Comparison of ENCODE assay signal across 30 cellular contexts in genomic region chr20:5141615-5142014, GRCh38. TPM values are rescaled to one million over a fixed set of nuclear protein-coding genes. Genes with fewer than 3 reads are reported as not detected.
DNase-seq lines count a peak whose midpoint lies in the region; ATAC-seq, FAIRE-seq and TF ChIP-seq lines count a peak whose summit lies in the region.
"Had no signal": no experiment of that assay in that cellular context is flagged by ENCODE, and none has a peak within 500 bp of the region (broad histone marks: within the 10 kb centered on the region; RNA-seq: fewer than 3 reads in every experiment).

No MANE protein-coding gene starts in this region.

- no peak overlapping the region for H2AFZ ChIP-seq in HepG2 (ENCODE audit: low read length)

- peaks cover 4% of the 10 kb centered on the region in 2 experiments; a peak in 2 of 3 replicates for H3K36me3 ChIP-seq in HEK293 (ENCODE audit: control insufficient read depth in 2 of 2, insufficient read depth in 1 of 2, low read length in 2 of 2)
- peaks cover 3% of the 10 kb centered on the region in 2 experiments; a peak in 3 of 5 replicates for H3K36me3 ChIP-seq in HepG2 (replicated peaks in 1 of 2; ENCODE audit: control insufficient read depth in 1 of 2, insufficient read depth in 2 of 2, low read length in 2 of 2)
- H3K36me3 ChIP-seq: ovary, uterus had no signal

- no peaks in the 10 kb centered on the region for H3K36me3 Mint-ChIP-seq in natural killer cell
- H3K36me3 Mint-ChIP-seq: mesothelial cell of epicardium; natural killer cell treated with Interleukin-12 subunit alpha and Interleukin-12 subunit beta and Interleukin-15 and Interleukin-18, amount 100 ng/mL, for 72 hours had no signal

- no peaks in the 10 kb centered on the region for H3K27me3 Mint-ChIP-seq in natural killer cell (ENCODE audit: low read depth in 2 of 2)
- H3K27me3 Mint-ChIP-seq: activated T-helper 17 cell treated with anti-CD3 and anti-CD28 coated beads, Interleukin-2, amount 50 U/mL, for 72 hours; natural killer cell treated with Interleukin-12 subunit alpha and Interleukin-12 subunit beta and Interleukin-15 and Interleukin-18, amount 100 ng/mL, for 72 hours had no signal

- ATAC-seq in HepG2, result no peak
- no peak for ATAC-seq in natural killer cell
- ATAC-seq in GM19452 (IDR thresholded peaks at IDR 0.05; ENCODE audit: unreplicated experiment), result no peak
- ATAC-seq: activated CD4-positive, CD25-positive, alpha-beta regulatory T cell treated with anti-CD3 and anti-CD28 coated beads, Interleukin-2, amount 50 U/mL, for 24 hours; activated T-helper 17 cell treated with anti-CD3 and anti-CD28 coated beads, Interleukin-2, amount 50 U/mL, for 72 hours; esophagus mucosa; K562 had no signal

- H3K9me3 Mint-ChIP-seq in natural killer cell, result no peaks in the 10 kb centered on the region
- H3K9me3 Mint-ChIP-seq: activated T-helper 17 cell treated with anti-CD3 and anti-CD28 coated beads, Interleukin-2, amount 50 U/mL, for 72 hours; endodermal cell; H9; mesothelial cell of epicardium; natural killer cell treated with Interleukin-12 subunit alpha and Interleukin-12 subunit beta and Interleukin-15 and Interleukin-18, amount 100 ng/mL, for 72 hours had no signal

- no peak for TF ChIP-seq RAD21 in HepG2 (CRISPR knock-in tag; IDR thresholded peaks at IDR 0.05)

- H4K20me1 ChIP-seq in HepG2 (ENCODE audit: insufficient read depth, low read length), result no peaks in the 10 kb centered on the region; the same call in 1 of the 2 replicates

- BruUV-seq in HepG2 (replicated peaks; lab: Mats Ljungman, UMichigan), result no TSS peak

- CTCF ChIA-PET in HEK293 (lab: Yijun Ruan, JAX), result interaction anchor here (0.8 to 3.7 kb wide), 3 partner anchors 15 to 81 kb away, joined by 3 to 15 read pairs (median 7); partner anchors contain the start of gene CDS2
- CTCF ChIA-PET in HepG2 (lab: Yijun Ruan, JAX; ENCODE audit: low intra/inter-chr PET ratio, low total read pairs), result no interaction called here

- TF ChIP-seq EP300 in HepG2 (IDR thresholded peaks at IDR 0.05; ENCODE audit: low read depth in 2 of 2, low read length in 2 of 2) (no peak), HepG2 (CRISPR knock-in tag; IDR thresholded peaks at IDR 0.05; ENCODE audit: borderline replicate concordance) (no peak)

- no peak for TF ChIP-seq POLR2A in HepG2 (IDR thresholded peaks at IDR 0.05; ENCODE audit: insufficient read depth in 1 of 2, low read depth in 2 of 2, low read length in 2 of 2)

- H3K27ac ChIP-seq in HEK293 (ENCODE audit: extremely low read depth, low read depth, low read length) (no peak overlapping the region), caudate nucleus (ENCODE audit: low read depth, low read length) (peak overlapping the region; percentile 54), HepG2 (ENCODE audit: extremely low read length, insufficient read depth, low read length) (no peak overlapping the region), substantia nigra (ENCODE audit: low read depth, low read length, poor library complexity, severe bottlenecking) (peak overlapping the region; percentile 76)
- H3K27ac ChIP-seq: coronary artery, ovary, uterus had no signal

- WGBS in HepG2 (ENCODE audit: low lambda C conversion rate), result 77% methylated on average over 2 of the region's 2 CpGs

- peaks cover 91% of the 10 kb centered on the region for H3K79me2 ChIP-seq in HepG2 (ENCODE audit: insufficient read depth, low read length)

- H3K9me3 ChIP-seq in HEK293 (ENCODE audit: control insufficient read depth, insufficient read depth, low read depth, low read length), result no peaks in the 10 kb centered on the region
- H3K9me3 ChIP-seq in HepG2 (ENCODE audit: low read length), result no peaks in the 10 kb centered on the region
- H3K9me3 ChIP-seq: heart right ventricle, ovary, spleen, uterus had no signal

- no peak overlapping the region for H3K4me3 Mint-ChIP-seq in natural killer cell
- H3K4me3 Mint-ChIP-seq: activated T-helper 17 cell treated with anti-CD3 and anti-CD28 coated beads, Interleukin-2, amount 50 U/mL, for 72 hours; endodermal cell; H9; mesothelial cell of epicardium; natural killer cell treated with Interleukin-12 subunit alpha and Interleukin-12 subunit beta and Interleukin-15 and Interleukin-18, amount 100 ng/mL, for 72 hours had no signal

- intact Hi-C loops in HepG2 (cut with micrococcal nuclease; ENCODE audit: unreplicated experiment) (loop anchor here (2.0 kb wide), 1 partner anchor 15 kb away; no protein-coding TSS in a partner anchor), natural killer cell (cut with micrococcal nuclease) (no loop called here)

- H3K4me2 ChIP-seq in HepG2 (ENCODE audit: low read depth, low read length), result no peak overlapping the region

- in situ Hi-C loops in HepG2 (cut with HindIII; ENCODE audit: extremely low pct_ligation_motif_present, low pct_unique_long_range_greater_than_20kb), result loop anchor here (10.0 kb wide), 1 partner anchor 57 kb away; no protein-coding TSS in a partner anchor

- H3K27me3 ChIP-seq in HepG2 (ENCODE audit: control insufficient read depth in 1 of 2, insufficient read depth in 2 of 2, low read length in 2 of 2), result no peaks in the 10 kb centered on the region
- H3K27me3 ChIP-seq: heart right ventricle, ovary, spleen, uterus had no signal

- H3K4me1 ChIP-seq in HEK293 (ENCODE audit: control insufficient read depth, insufficient read depth, low read length), result peaks cover 6% of the 10 kb centered on the region; the same call in 1 of the 2 replicates
- peaks cover 67% of the 10 kb centered on the region for H3K4me1 ChIP-seq in HepG2 (ENCODE audit: insufficient read depth, low read length)
- H3K4me1 ChIP-seq: uterus had no signal

- no peak overlapping the region for H3K27ac Mint-ChIP-seq in natural killer cell
- H3K27ac Mint-ChIP-seq: endodermal cell; natural killer cell treated with Interleukin-12 subunit alpha and Interleukin-12 subunit beta and Interleukin-15 and Interleukin-18, amount 100 ng/mL, for 72 hours had no signal

- POLR2A ChIA-PET in HEK293 (lab: Yijun Ruan, JAX) (interaction anchor here (1.2 kb wide), 1 partner anchor 15 kb away, joined by 7 read pairs; the partner anchor contains the start of gene CDS2), HepG2 (lab: Yijun Ruan, JAX) (interaction anchor here (1.2 to 7.0 kb wide), 4 partner anchors 9 to 22 kb away, joined by 3 to 53 read pairs (median 4); partner anchors contain the start of genes CDS2 and PCNA)

- peak in 28 of 61 donors; percentile 2 to 67 (median 28) for DNase-seq in caudate nucleus (lab: John Stamatoyannopoulos, UW)
- no peak for DNase-seq in HepG2 (ENCODE audit: low spot score)
- peak in 17 of 49 donors; percentile 7 to 64 (median 19) for DNase-seq in substantia nigra (lab: John Stamatoyannopoulos, UW)
- no peak for DNase-seq in natural killer cell
- no peak for DNase-seq in EL
- DNase-seq: activated CD4-positive, alpha-beta T cell treated with anti-CD3 and anti-CD28 coated beads, Interleukin-2, amount 50 U/mL, for 48 hours; activated naive CD4-positive, alpha-beta T cell treated with anti-CD3 and anti-CD28 coated beads, Interleukin-2, amount 50 U/mL, for 16 hours; amniotic stem cell; endodermal cell; foreskin fibroblast; H9; heart right ventricle; NCI-H1105 treated with DMSO at 0.1 percent for 48 hours; NCI-H2029; NCI-H226; ovary; spleen; T-helper 1 cell; uterus had no signal

- H3K4me1 Mint-ChIP-seq in natural killer cell, result peaks cover 46 to 47% of the 10 kb centered on the region in 2 donors

- no peak for TF ChIP-seq CTCF in HEK293 (tag by site-specific recombination; IDR thresholded peaks at IDR 0.05)
- no peak for TF ChIP-seq CTCF in HepG2 (CRISPR knock-in tag; IDR thresholded peaks at IDR 0.05)
- TF ChIP-seq CTCF in natural killer cell (IDR thresholded peaks at IDR 0.05), result no peak

- FAIRE-seq in HepG2 (lab: Jason Lieb, UNC), result no peak
- FAIRE-seq: bronchial epithelial cell, K562, TTC549 had no signal

- no peak overlapping the region for H3K4me3 ChIP-seq in HEK293 (ENCODE audit: low read depth, low read length)
- H3K4me3 ChIP-seq in HepG2 (replicated peaks in 1 of 3; ENCODE audit: insufficient read depth in 1 of 3, low read depth in 2 of 3, low read length in 3 of 3), result no peak overlapping the region
- H3K4me3 ChIP-seq: coronary artery, heart right ventricle, K562, ovary, spleen, uterus had no signal

- H3K9ac ChIP-seq in HepG2 (ENCODE audit: insufficient read depth, low read depth, low read length), result no peak overlapping the region

RNA-seq across cellular contexts. Expression of gene CDS2, which starts 14.8 kb away (rescaled TPM):
- total RNA-seq in HepG2 (2016; rRNA removed; fragmentation: Illumina TruSeq; extraction: Trizol) (69.6 and 81.3 TPM in 2 replicates), natural killer cell (10 to 100 TPM; 45.6 to 54.7 (median 53.8) TPM)
- 29.8 and 34.6 TPM in 2 replicates for total RNA-seq in HepG2 (2016; cell fraction: cytosol; rRNA removed; fragmentation: Illumina TruSeq; extraction: Trizol; ENCODE audit: low read depth)
- 67.6 and 76.1 TPM in 2 replicates for total RNA-seq in HepG2 (2016; cell fraction: insoluble cytoplasmic fraction; rRNA removed; fragmentation: Illumina TruSeq; extraction: Trizol)
- total RNA-seq in HepG2 (2016; cell fraction: membrane; rRNA removed; fragmentation: Illumina TruSeq; extraction: Trizol), result 75.4 and 77.9 TPM in 2 replicates
- total RNA-seq in HepG2 (2016; cell fraction: nucleus; rRNA removed; fragmentation: Illumina TruSeq; extraction: Trizol), result 56.4 and 64.9 TPM in 2 replicates
- 143 and 153 TPM in 2 replicates for polyA plus RNA-seq in HepG2 (2011; rRNA removed)
- 73.9 and 132 TPM in 2 replicates for polyA plus RNA-seq in HepG2 (2011; cell fraction: cytosol; rRNA removed)
- polyA plus RNA-seq in HepG2 (2011; cell fraction: nucleus; rRNA removed), result 85.0 and 104 TPM in 2 replicates
- 48.6 and 65.3 TPM in 2 replicates for polyA plus RNA-seq in HepG2 (2012)
- polyA plus RNA-seq in HepG2 (2016; cell fraction: cytosol; fragmentation: Illumina TruSeq; extraction: Trizol; ENCODE audit: low read depth), result 29.3 and 38.2 TPM in 2 replicates
- 50.6 and 50.7 TPM in 2 replicates for polyA plus RNA-seq in HepG2 (2016; cell fraction: insoluble cytoplasmic fraction; fragmentation: Illumina TruSeq; extraction: Trizol; ENCODE audit: low read depth)
- 47.8 and 51.2 TPM in 2 replicates for polyA plus RNA-seq in HepG2 (2016; cell fraction: membrane; fragmentation: Illumina TruSeq; extraction: Trizol; ENCODE audit: low read depth)
- polyA plus RNA-seq in HepG2 (2016; cell fraction: nucleus; fragmentation: Illumina TruSeq; extraction: Trizol; ENCODE audit: insufficient read depth, low read depth), result 75.6 and 80.4 TPM in 2 replicates
- polyA minus RNA-seq in HepG2 (2011; rRNA and poly(A)+ RNA removed; ENCODE audit: low replicate concordance), result 57.4 and 273 TPM in 2 replicates
- 55.2 and 56.1 TPM in 2 replicates for polyA minus RNA-seq in HepG2 (2011; cell fraction: cytosol; rRNA and poly(A)+ RNA removed)
- 65.8 and 78.7 TPM in 2 replicates for polyA minus RNA-seq in HepG2 (2011; cell fraction: nucleus; rRNA and poly(A)+ RNA removed)

RNA-seq across cellular contexts. Expression of gene PCNA, which starts 21.9 kb away (rescaled TPM):
- total RNA-seq in HepG2 (2016; rRNA removed; fragmentation: Illumina TruSeq; extraction: Trizol), result 655 and 1,008 TPM in 2 replicates
- 98.8 and 107 TPM in 2 replicates for total RNA-seq in HepG2 (2016; cell fraction: cytosol; rRNA removed; fragmentation: Illumina TruSeq; extraction: Trizol; ENCODE audit: low read depth)
- total RNA-seq in HepG2 (2016; cell fraction: insoluble cytoplasmic fraction; rRNA removed; fragmentation: Illumina TruSeq; extraction: Trizol), result 668 and 1,045 TPM in 2 replicates
- total RNA-seq in HepG2 (2016; cell fraction: membrane; rRNA removed; fragmentation: Illumina TruSeq; extraction: Trizol), result 125 and 133 TPM in 2 replicates
- 265 and 280 TPM in 2 replicates for total RNA-seq in HepG2 (2016; cell fraction: nucleus; rRNA removed; fragmentation: Illumina TruSeq; extraction: Trizol)
- 174 and 229 TPM in 2 replicates for polyA plus RNA-seq in HepG2 (2011; rRNA removed)
- polyA plus RNA-seq in HepG2 (2011; cell fraction: cytosol; rRNA removed), result 262 and 317 TPM in 2 replicates
- polyA plus RNA-seq in HepG2 (2011; cell fraction: nucleus; rRNA removed), result 129 and 154 TPM in 2 replicates
- 119 and 185 TPM in 2 replicates for polyA plus RNA-seq in HepG2 (2012)
- 44.9 and 46.3 TPM in 2 replicates for polyA plus RNA-seq in HepG2 (2016; cell fraction: cytosol; fragmentation: Illumina TruSeq; extraction: Trizol; ENCODE audit: low read depth)
- 1,031 and 1,115 TPM in 2 replicates for polyA plus RNA-seq in HepG2 (2016; cell fraction: insoluble cytoplasmic fraction; fragmentation: Illumina TruSeq; extraction: Trizol; ENCODE audit: low read depth)
- polyA plus RNA-seq in HepG2 (2016; cell fraction: membrane; fragmentation: Illumina TruSeq; extraction: Trizol; ENCODE audit: low read depth), result 59.3 and 65.9 TPM in 2 replicates
- polyA plus RNA-seq in HepG2 (2016; cell fraction: nucleus; fragmentation: Illumina TruSeq; extraction: Trizol; ENCODE audit: insufficient read depth, low read depth), result 404 and 418 TPM in 2 replicates
- polyA minus RNA-seq in HepG2 (2011; rRNA and poly(A)+ RNA removed; ENCODE audit: low replicate concordance), result 287 and 339 TPM in 2 replicates
- polyA minus RNA-seq in HepG2 (2011; cell fraction: cytosol; rRNA and poly(A)+ RNA removed), result 119 and 149 TPM in 2 replicates
- 61.0 and 63.3 TPM in 2 replicates for polyA minus RNA-seq in HepG2 (2011; cell fraction: nucleus; rRNA and poly(A)+ RNA removed)
- total RNA-seq in natural killer cell, result 10 to 100 TPM; 41.5 to 50.6 (median 46.9) TPM

RNA-seq across cellular contexts. Expression of gene TMEM230, which starts 28.7 kb away (rescaled TPM):
- total RNA-seq in HepG2 (2016; rRNA removed; fragmentation: Illumina TruSeq; extraction: Trizol) (158 and 192 TPM in 2 replicates), natural killer cell (10 to 100 TPM; 49.9 to 67.4 (median 59.9) TPM)
- total RNA-seq in HepG2 (2016; cell fraction: cytosol; rRNA removed; fragmentation: Illumina TruSeq; extraction: Trizol; ENCODE audit: low read depth), result 122 and 175 TPM in 2 replicates
- total RNA-seq in HepG2 (2016; cell fraction: insoluble cytoplasmic fraction; rRNA removed; fragmentation: Illumina TruSeq; extraction: Trizol), result 162 and 186 TPM in 2 replicates
- 303 and 344 TPM in 2 replicates for total RNA-seq in HepG2 (2016; cell fraction: membrane; rRNA removed; fragmentation: Illumina TruSeq; extraction: Trizol)
- 81.6 and 92.8 TPM in 2 replicates for total RNA-seq in HepG2 (2016; cell fraction: nucleus; rRNA removed; fragmentation: Illumina TruSeq; extraction: Trizol)
- 250 and 325 TPM in 2 replicates for polyA plus RNA-seq in HepG2 (2011; rRNA removed)
- 211 and 253 TPM in 2 replicates for polyA plus RNA-seq in HepG2 (2011; cell fraction: cytosol; rRNA removed)
- polyA plus RNA-seq in HepG2 (2011; cell fraction: nucleus; rRNA removed), result 57.2 and 73.6 TPM in 2 replicates
- 159 and 220 TPM in 2 replicates for polyA plus RNA-seq in HepG2 (2012)
- 251 and 392 TPM in 2 replicates for polyA plus RNA-seq in HepG2 (2016; cell fraction: cytosol; fragmentation: Illumina TruSeq; extraction: Trizol; ENCODE audit: low read depth)
- 347 and 364 TPM in 2 replicates for polyA plus RNA-seq in HepG2 (2016; cell fraction: insoluble cytoplasmic fraction; fragmentation: Illumina TruSeq; extraction: Trizol; ENCODE audit: low read depth)
- polyA plus RNA-seq in HepG2 (2016; cell fraction: membrane; fragmentation: Illumina TruSeq; extraction: Trizol; ENCODE audit: low read depth), result 489 and 569 TPM in 2 replicates
- polyA plus RNA-seq in HepG2 (2016; cell fraction: nucleus; fragmentation: Illumina TruSeq; extraction: Trizol; ENCODE audit: insufficient read depth, low read depth), result 196 and 201 TPM in 2 replicates
- polyA minus RNA-seq in HepG2 (2011; rRNA and poly(A)+ RNA removed; ENCODE audit: low replicate concordance), result 35.1 and 119 TPM in 2 replicates
- polyA minus RNA-seq in HepG2 (2011; cell fraction: cytosol; rRNA and poly(A)+ RNA removed), result 82.6 and 91.2 TPM in 2 replicates
- polyA minus RNA-seq in HepG2 (2011; cell fraction: nucleus; rRNA and poly(A)+ RNA removed), result 41.5 and 46.2 TPM in 2 replicates

Comparison
In these comparisons a context has a peak if more than half of its experiments do, and no peak if none do; other contexts are left out.
1. H3K27ac ChIP-seq: peak in caudate nucleus (single experiment) and substantia nigra (single experiment); none in HEK293 (single experiment) and HepG2 (single experiment).
2. Of the 63 proteins assayed by ChIP-seq in both HepG2 and HEK293: peak only in HepG2: ZNF670; only in HEK293: none; in both: none; in neither: 62.